ENCODE assay signal across 12 cellular contexts in the genomic region with DNA sequence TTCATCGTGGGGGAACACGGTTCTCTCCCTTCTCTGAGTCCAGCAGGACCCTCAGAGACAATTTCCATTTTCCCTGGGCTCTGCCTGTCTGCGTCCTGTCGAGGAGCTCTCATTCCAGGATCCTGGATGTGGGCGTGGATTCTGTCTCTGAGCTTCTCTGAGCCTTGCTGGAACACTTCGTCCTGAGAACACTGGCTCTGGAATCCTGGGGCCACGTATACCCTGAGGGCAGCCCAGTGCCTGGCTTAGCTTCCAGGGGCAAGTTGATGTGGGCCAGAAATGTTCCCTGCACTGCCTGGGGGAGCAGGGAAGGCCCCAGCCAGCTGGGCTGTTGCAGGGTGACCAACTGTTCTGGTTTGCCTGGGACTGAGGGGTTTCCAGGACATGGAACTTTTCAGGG.
"Had no signal": no experiment of that assay in that cellular context is flagged by ENCODE, and none has a peak within 500 bp of the region (broad histone marks: within the 10 kb centered on the region; RNA-seq: fewer than 3 reads in every experiment).

No MANE protein-coding gene starts in this region.

- H3K27ac Mint-ChIP-seq: activated T-cell treated with anti-CD3 and anti-CD28 coated beads, Interleukin-2, amount 50 U/mL, for 72 hours; natural killer cell had no signal

- FAIRE-seq: endothelial cell of umbilical vein had no signal

- ATAC-seq: activated T-cell treated with anti-CD3 and anti-CD28 coated beads, Interleukin-2, amount 50 U/mL, for 72 hours; natural killer cell had no signal

- DNase-seq: activated CD4-positive, alpha-beta T cell treated with anti-CD3 and anti-CD28 coated beads for 1 hour; activated CD4-positive, alpha-beta T cell treated with anti-CD3 and anti-CD28 coated beads, Interleukin-2, amount 50 U/mL, for 48 hours; activated T-cell treated with anti-CD3 and anti-CD28 coated beads, Interleukin-2, amount 50 U/mL, for 72 hours; caudate nucleus; colonic mucosa; foreskin melanocyte; head of caudate nucleus; natural killer cell; SIG-M5; T1000 had no signal

- H3K36me3 ChIP-seq: colonic mucosa, tibial nerve had no signal

- H3K9me3 ChIP-seq: colonic mucosa had no signal

- H3K4me1 ChIP-seq: colonic mucosa had no signal

- H3K9me3 Mint-ChIP-seq: activated T-cell treated with anti-CD3 and anti-CD28 coated beads, Interleukin-2, amount 50 U/mL, for 72 hours; natural killer cell had no signal

- H3K27me3 ChIP-seq: colonic mucosa, tibial nerve had no signal

- H3K27ac ChIP-seq: colonic mucosa, tibial nerve had no signal

- H3K4me3 Mint-ChIP-seq: activated T-cell treated with anti-CD3 and anti-CD28 coated beads, Interleukin-2, amount 50 U/mL, for 72 hours; natural killer cell had no signal

- H3K4me3 ChIP-seq: colonic mucosa, tibial nerve had no signal

- H3K4me1 Mint-ChIP-seq: natural killer cell had no signal
